In genomic region chr13:90706631-90707030, GRCh38 we compare ENCODE assay signal across 27 cellular contexts.
"Had no signal": no experiment of that assay in that cellular context is flagged by ENCODE, and none has a peak within 500 bp of the region (broad histone marks: within the 10 kb centered on the region; RNA-seq: fewer than 3 reads in every experiment).

No MANE protein-coding gene starts in this region.

- ATAC-seq: activated CD8-positive, alpha-beta T cell treated with anti-CD3 and anti-CD28 coated beads for 36 hours; activated naive CD4-positive, alpha-beta T cell treated with anti-CD3 and anti-CD28 coated beads, Interleukin-2, amount 50 U/mL, for 72 hours; effector memory CD8-positive, alpha-beta T cell; gastroesophageal sphincter; heart right ventricle; WTC11 had no signal

- H3K4me3 Mint-ChIP-seq: activated CD8-positive, alpha-beta T cell treated with anti-CD3 and anti-CD28 coated beads for 36 hours; activated naive CD4-positive, alpha-beta T cell treated with anti-CD3 and anti-CD28 coated beads, Interleukin-2, amount 10 ng/mL, durations not matched to agents 7 days and 5 days; activated naive CD8-positive, alpha-beta T cell treated with anti-CD3 and anti-CD28 coated beads, Interleukin-2, amount 10 ng/mL, durations not matched to agents 7 days and 5 days; activated T-helper 1 cell treated with anti-CD3 and anti-CD28 coated beads, Interleukin-12 subunit alpha, Interleukin-12 subunit beta, Interleukin-2, Interleukin-4 antibody, amounts not matched to agents 30 ng/mL and 10 ng/mL and 1 ng/mL, durations not matched to agents 14 hours and 24 hours and 36 hours; brain; central memory CD8-positive, alpha-beta T cell; dendritic cell treated with granulocyte-macrophage colony-stimulating factor and Interleukin-4, amounts not matched to agents 40 ng/mL and 50 ng/mL, for 4 days; effector memory CD8-positive, alpha-beta T cell; WTC11 had no signal

- H3K9me3 Mint-ChIP-seq: activated CD8-positive, alpha-beta T cell treated with anti-CD3 and anti-CD28 coated beads for 36 hours; dendritic cell treated with granulocyte-macrophage colony-stimulating factor and Interleukin-4, amounts not matched to agents 40 ng/mL and 50 ng/mL, for 4 days; WTC11 had no signal

- H3K9me3 ChIP-seq: ascending aorta, breast epithelium, esophagus squamous epithelium had no signal

- H3K36me3 ChIP-seq: ascending aorta, breast epithelium, esophagus squamous epithelium, gastroesophageal sphincter, heart right ventricle had no signal

- H3K27me3 ChIP-seq: ascending aorta, breast epithelium, esophagus squamous epithelium, gastroesophageal sphincter, heart right ventricle, hepatocyte had no signal

- H3K36me3 Mint-ChIP-seq: activated naive CD4-positive, alpha-beta T cell treated with anti-CD3 and anti-CD28 coated beads, Interleukin-2, amount 10 ng/mL, durations not matched to agents 7 days and 5 days; activated naive CD4-positive, alpha-beta T cell treated with anti-CD3 and anti-CD28 coated beads, Interleukin-2, amount 50 U/mL, for 72 hours; activated naive CD8-positive, alpha-beta T cell treated with anti-CD3 and anti-CD28 coated beads, Interleukin-2, amount 10 ng/mL, durations not matched to agents 7 days and 5 days; brain; WTC11 had no signal

- H3K4me1 Mint-ChIP-seq: activated naive CD4-positive, alpha-beta T cell treated with anti-CD3 and anti-CD28 coated beads, Interleukin-2, amount 10 ng/mL, durations not matched to agents 7 days and 5 days; activated naive CD8-positive, alpha-beta T cell treated with anti-CD3 and anti-CD28 coated beads, Interleukin-2, amount 10 ng/mL, durations not matched to agents 7 days and 5 days; central memory CD8-positive, alpha-beta T cell; WTC11 had no signal

- H3K4me1 ChIP-seq: ascending aorta, breast epithelium, esophagus squamous epithelium, gastroesophageal sphincter, heart right ventricle had no signal

- H3K4me3 ChIP-seq: ascending aorta, breast epithelium, coronary artery, esophagus squamous epithelium, gastroesophageal sphincter, heart right ventricle, hepatocyte had no signal

- H3K27ac ChIP-seq: ascending aorta, breast epithelium, coronary artery, epithelial cell of prostate, esophagus squamous epithelium, gastroesophageal sphincter, heart right ventricle, hepatocyte had no signal

- DNase-seq: activated CD4-positive, alpha-beta T cell treated with anti-CD3 and anti-CD28 coated beads for 48 hours; activated CD4-positive, alpha-beta T cell treated with anti-CD3 and anti-CD28 coated beads, Interleukin-2, amount 50 U/mL, for 1 hour; activated CD4-positive, alpha-beta T cell treated with anti-CD3 and anti-CD28 coated beads, Interleukin-2, amount 50 U/mL, for 48 hours; activated CD8-positive, alpha-beta memory T cell treated with anti-CD3 and anti-CD28 coated beads for 24 hours; activated CD8-positive, alpha-beta T cell treated with anti-CD3 and anti-CD28 coated beads for 36 hours; activated effector memory CD4-positive, alpha-beta T cell treated with anti-CD3 and anti-CD28 coated beads, Interleukin-2, amount 50 U/mL, for 16 hours; activated naive CD4-positive, alpha-beta T cell treated with anti-CD3 and anti-CD28 coated beads, Interleukin-2, amount 10 ng/mL, durations not matched to agents 7 days and 5 days; activated naive CD8-positive, alpha-beta T cell treated with anti-CD3 and anti-CD28 coated beads, Interleukin-2, amount 10 ng/mL, durations not matched to agents 7 days and 5 days; activated T-cell treated with anti-CD3 and anti-CD28 coated beads, Interleukin-2, amount 50 U/mL, for 48 hours; effector CD4-positive, alpha-beta T cell; effector memory CD8-positive, alpha-beta T cell; esophagus squamous epithelium; foreskin melanocyte; heart right ventricle; T-helper 2 cell had no signal

- H3K27me3 Mint-ChIP-seq: activated CD8-positive, alpha-beta T cell treated with anti-CD3 and anti-CD28 coated beads for 36 hours; activated naive CD4-positive, alpha-beta T cell treated with anti-CD3 and anti-CD28 coated beads, Interleukin-2, amount 10 ng/mL, durations not matched to agents 7 days and 5 days; activated naive CD8-positive, alpha-beta T cell treated with anti-CD3 and anti-CD28 coated beads, Interleukin-2, amount 10 ng/mL, durations not matched to agents 7 days and 5 days; brain; central memory CD8-positive, alpha-beta T cell; dendritic cell treated with granulocyte-macrophage colony-stimulating factor and Interleukin-4, amounts not matched to agents 40 ng/mL and 50 ng/mL, for 4 days; effector memory CD8-positive, alpha-beta T cell had no signal
